24 cellular contexts compared by ENCODE assay signal in the genomic region with DNA sequence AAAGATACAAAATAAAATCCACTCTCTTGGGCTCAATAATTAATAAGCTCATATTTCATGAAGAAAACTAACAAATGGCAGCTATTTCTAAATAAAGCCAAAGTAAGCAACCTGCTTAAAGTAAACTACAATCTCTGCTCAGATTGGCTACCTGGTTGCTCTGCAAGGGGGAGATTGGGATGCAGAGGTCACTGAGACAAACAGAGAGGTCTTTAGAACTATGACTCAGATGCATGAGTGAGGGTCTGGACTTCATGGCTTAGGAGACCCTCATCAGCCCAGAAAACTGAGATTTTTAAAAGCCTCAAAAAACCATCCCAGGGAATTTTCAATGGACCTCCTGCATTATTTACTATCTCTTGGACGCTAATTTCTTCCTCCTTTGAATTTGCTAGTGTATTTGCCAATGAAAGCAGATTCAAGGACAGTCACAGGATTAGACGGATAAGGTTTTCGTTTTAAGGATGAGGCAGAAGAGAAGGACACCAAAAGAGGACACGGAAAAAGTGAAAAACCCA. TPM values are rescaled to one million over a fixed set of nuclear protein-coding genes. Genes with fewer than 3 reads are reported as not detected.
DNase-seq lines count a peak whose midpoint lies in the region; ATAC-seq lines count a peak whose summit lies in the region.
"Had no signal": no experiment of that assay in that cellular context is flagged by ENCODE, and none has a peak within 500 bp of the region (broad histone marks: within the 10 kb centered on the region; RNA-seq: fewer than 3 reads in every experiment).

No MANE protein-coding gene starts in this region.

- peaks cover 91% of the 10 kb centered on the region for H3K4me1 Mint-ChIP-seq in stimulated activated naive CD8-positive, alpha-beta T cell treated with anti-CD3 and anti-CD28 coated beads, Interleukin-15, Interleukin-2, amounts not matched to agents 100 ng/mL and 50 ng/mL, for 24 hours (ENCODE audit: low read depth)
- peaks cover 82% of the 10 kb centered on the region for H3K4me1 Mint-ChIP-seq in activated CD4-positive, alpha-beta memory T cell treated with anti-CD3 and anti-CD28 coated beads, Interleukin-2, amount 10 ng/mL, durations not matched to agents 7 days and 5 days
- H3K4me1 Mint-ChIP-seq in effector memory CD8-positive, alpha-beta T cell (ENCODE audit: low read depth in 2 of 2) = peaks cover 37 to 56% of the 10 kb centered on the region in 2 donors

- POLR2A ChIA-PET in activated CD4-positive, alpha-beta memory T cell treated with anti-CD3 and anti-CD28 coated beads, Interleukin-2, amount 10 ng/mL, durations not matched to agents 7 days and 5 days (lab: Charles Lee) = interaction anchor here (0.8 to 15.5 kb wide), 6 partner anchors 8 to 62 kb away, joined by 3 to 797 read pairs (median 10); a partner anchor contains a TSS

- no peaks in the 10 kb centered on the region for H3K27me3 Mint-ChIP-seq in stimulated activated naive CD8-positive, alpha-beta T cell treated with anti-CD3 and anti-CD28 coated beads, Interleukin-15, Interleukin-2, amounts not matched to agents 100 ng/mL and 50 ng/mL, for 24 hours
- no peaks in the 10 kb centered on the region for H3K27me3 Mint-ChIP-seq in activated CD4-positive, alpha-beta memory T cell treated with anti-CD3 and anti-CD28 coated beads, Interleukin-2, amount 10 ng/mL, durations not matched to agents 7 days and 5 days
- H3K27me3 Mint-ChIP-seq in effector memory CD8-positive, alpha-beta T cell = no peaks in the 10 kb centered on the region
- H3K27me3 Mint-ChIP-seq: stimulated activated memory B cell treated with anti-CD40 and anti-IgM and Interleukin-4, amounts not matched to agents 10 μg/mL and 1 μg/mL and 100 μg/mL, for 72 hours had no signal

- no peak for ATAC-seq in stimulated activated naive CD8-positive, alpha-beta T cell treated with anti-CD3 and anti-CD28 coated beads, Interleukin-15, Interleukin-2, amounts not matched to agents 100 U/mL and 50 U/mL, for 24 hours
- ATAC-seq in effector memory CD8-positive, alpha-beta T cell (replicated peaks) = no peak
- ATAC-seq: heart left ventricle; left cardiac atrium; stimulated activated memory B cell treated with anti-CD40 and anti-IgM and Interleukin-4, amounts not matched to agents 10 μg/mL and 1 μg/mL and 100 μg/mL, for 72 hours had no signal

- CTCF ChIA-PET in activated CD4-positive, alpha-beta memory T cell treated with anti-CD3 and anti-CD28 coated beads, Interleukin-2, amount 10 ng/mL, durations not matched to agents 7 days and 5 days (lab: Charles Lee) = interaction anchor here (0.6 to 2.2 kb wide), 3 partner anchors 13 to 474 kb away, joined by 3 to 10 read pairs (median 3); no protein-coding TSS in a partner anchor

- peak overlapping the region; percentile 80 for H3K27ac Mint-ChIP-seq in stimulated activated naive CD8-positive, alpha-beta T cell treated with anti-CD3 and anti-CD28 coated beads, Interleukin-15, Interleukin-2, amounts not matched to agents 100 ng/mL and 50 ng/mL, for 24 hours
- H3K27ac Mint-ChIP-seq in activated CD4-positive, alpha-beta memory T cell treated with anti-CD3 and anti-CD28 coated beads, Interleukin-2, amount 10 ng/mL, durations not matched to agents 7 days and 5 days = peak overlapping the region; percentile 61
- H3K27ac Mint-ChIP-seq in effector memory CD8-positive, alpha-beta T cell = peak overlapping the region; percentile 90 to 93
- H3K27ac Mint-ChIP-seq: stimulated activated memory B cell treated with anti-CD40 and anti-IgM and Interleukin-4, amounts not matched to agents 10 μg/mL and 1 μg/mL and 100 μg/mL, for 72 hours had no signal

- H3K36me3 Mint-ChIP-seq in stimulated activated naive CD8-positive, alpha-beta T cell treated with anti-CD3 and anti-CD28 coated beads, Interleukin-15, Interleukin-2, amounts not matched to agents 100 ng/mL and 50 ng/mL, for 24 hours (ENCODE audit: low read depth) = peaks cover 94% of the 10 kb centered on the region
- peaks cover 90% of the 10 kb centered on the region for H3K36me3 Mint-ChIP-seq in activated CD4-positive, alpha-beta memory T cell treated with anti-CD3 and anti-CD28 coated beads, Interleukin-2, amount 10 ng/mL, durations not matched to agents 7 days and 5 days (ENCODE audit: low read depth)
- peaks cover 96% of the 10 kb centered on the region for H3K36me3 Mint-ChIP-seq in effector memory CD8-positive, alpha-beta T cell (ENCODE audit: insufficient read depth)

- H3K9me3 Mint-ChIP-seq in stimulated activated naive CD8-positive, alpha-beta T cell treated with anti-CD3 and anti-CD28 coated beads, Interleukin-15, Interleukin-2, amounts not matched to agents 100 ng/mL and 50 ng/mL, for 24 hours = peaks cover 6% of the 10 kb centered on the region
- peaks cover 7% of the 10 kb centered on the region for H3K9me3 Mint-ChIP-seq in activated CD4-positive, alpha-beta memory T cell treated with anti-CD3 and anti-CD28 coated beads, Interleukin-2, amount 10 ng/mL, durations not matched to agents 7 days and 5 days
- H3K9me3 Mint-ChIP-seq in effector memory CD8-positive, alpha-beta T cell = no peaks in the 10 kb centered on the region
- H3K9me3 Mint-ChIP-seq: stimulated activated memory B cell treated with anti-CD40 and anti-IgM and Interleukin-4, amounts not matched to agents 10 μg/mL and 1 μg/mL and 100 μg/mL, for 72 hours had no signal

- no peak for DNase-seq in stimulated activated naive CD8-positive, alpha-beta T cell treated with anti-CD3 and anti-CD28 coated beads, Interleukin-15, Interleukin-2, amounts not matched to agents 100 U/mL and 50 U/mL, for 24 hours
- DNase-seq in activated CD4-positive, alpha-beta memory T cell treated with anti-CD3 and anti-CD28 coated beads, Interleukin-2, amount 10 ng/mL, durations not matched to agents 7 days and 5 days = no peak
- DNase-seq in effector memory CD8-positive, alpha-beta T cell = no peak
- no peak for DNase-seq in NCI-H82 treated with DMSO at 0.1 percent for 48 hours (lab: John Stamatoyannopoulos, UW; ENCODE audit: unreplicated experiment)
- DNase-seq in NCI-H187 (lab: John Stamatoyannopoulos, UW) = no peak
- DNase-seq in inferior parietal cortex (ENCODE audit: extremely low spot score) = no peak
- DNase-seq: amygdala; effector memory CD4-positive, alpha-beta T cell; foreskin fibroblast; GDM1; GM23248; heart left ventricle; IMR-90; left cardiac atrium; NCI-H1105; NCI-H2081; NCI-H345; NCI-H748 treated with DMSO at 0.1 percent for 48 hours; spleen; stimulated activated CD4-positive, alpha-beta T cell treated with anti-CD3 and anti-CD28 coated beads, Interleukin-2, amount 100 ng/mL, for 48 hours; WERI-Rb-1 had no signal

- peak overlapping the region; percentile 54 for H3K4me3 Mint-ChIP-seq in stimulated activated naive CD8-positive, alpha-beta T cell treated with anti-CD3 and anti-CD28 coated beads, Interleukin-15, Interleukin-2, amounts not matched to agents 100 ng/mL and 50 ng/mL, for 24 hours
- peak overlapping the region; percentile 29 for H3K4me3 Mint-ChIP-seq in activated CD4-positive, alpha-beta memory T cell treated with anti-CD3 and anti-CD28 coated beads, Interleukin-2, amount 10 ng/mL, durations not matched to agents 7 days and 5 days
- H3K4me3 Mint-ChIP-seq in effector memory CD8-positive, alpha-beta T cell = no peak overlapping the region
- H3K4me3 Mint-ChIP-seq: stimulated activated memory B cell treated with anti-CD40 and anti-IgM and Interleukin-4, amounts not matched to agents 10 μg/mL and 1 μg/mL and 100 μg/mL, for 72 hours had no signal

RNA-seq across cellular contexts. Expression of a gene that starts 17.4 kb away (rescaled TPM):
- total RNA-seq in activated CD4-positive, alpha-beta memory T cell treated with anti-CD3 and anti-CD28 coated beads, Interleukin-2, amount 10 ng/mL, durations not matched to agents 7 days and 5 days = 100 to 1,000 TPM; 389 to 406 TPM
- total RNA-seq: GM23248, IMR-90, SK-MEL-5 had no signal

Comparison
In these comparisons a context has a peak if more than half of its experiments do, and no peak if none do; other contexts are left out.
1. H3K4me3 Mint-ChIP-seq: peak in stimulated activated naive CD8-positive, alpha-beta T cell treated with anti-CD3 and anti-CD28 coated beads, Interleukin-15, Interleukin-2, amounts not matched to agents 100 ng/mL and 50 ng/mL, for 24 hours (single experiment) and activated CD4-positive, alpha-beta memory T cell treated with anti-CD3 and anti-CD28 coated beads, Interleukin-2, amount 10 ng/mL, durations not matched to agents 7 days and 5 days (single experiment); none in effector memory CD8-positive, alpha-beta T cell (0 of 2).
2. Peak in every context shown above with its lines, with median percentiles within 50 percentile points of each other: H3K27ac Mint-ChIP-seq.